ENCODE assay signal across 32 cellular contexts in the genomic region with DNA sequence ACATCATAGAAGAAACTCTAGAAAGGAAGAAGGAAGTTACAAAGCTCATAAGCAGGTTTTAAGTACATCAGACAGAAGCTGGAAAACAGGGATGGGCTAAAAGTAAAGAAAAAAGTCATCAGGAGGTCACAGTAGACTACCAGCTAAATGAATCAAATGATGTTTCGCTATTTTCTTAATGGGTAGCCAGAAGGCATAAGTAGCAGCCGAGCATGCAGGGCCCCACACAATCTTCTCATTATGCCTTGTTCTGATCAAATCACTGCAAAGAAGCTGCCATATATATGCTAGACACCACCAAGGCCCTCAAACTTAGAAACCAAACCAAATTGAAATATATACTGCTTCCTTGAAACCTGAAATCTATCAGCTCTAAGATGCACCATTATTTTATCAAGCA.
"Had no signal": no experiment of that assay in that cellular context is flagged by ENCODE, and none has a peak within 500 bp of the region (broad histone marks: within the 10 kb centered on the region; RNA-seq: fewer than 3 reads in every experiment).

No MANE protein-coding gene starts in this region.

- H3K27ac ChIP-seq: adrenal gland, body of pancreas, brain microvascular endothelial cell, breast epithelium, VCaP had no signal

- H3K4me3 ChIP-seq: adrenal gland, body of pancreas, breast epithelium had no signal

- H3K9me3 ChIP-seq: adrenal gland, body of pancreas, breast epithelium had no signal

- H3K36me3 ChIP-seq: adrenal gland, brain microvascular endothelial cell, breast epithelium had no signal

- H3K4me1 ChIP-seq: adrenal gland, body of pancreas, breast epithelium had no signal

- DNase-seq: activated B cell treated with CpG ODN at 0.5 μM for 24 hours; activated CD4-positive, alpha-beta memory T cell treated with anti-CD3 and anti-CD28 coated beads for 36 hours; activated CD4-positive, alpha-beta T cell treated with anti-CD3 and anti-CD28 coated beads for 4 hours; activated CD4-positive, alpha-beta T cell treated with anti-CD3 and anti-CD28 coated beads, Interleukin-2, amount 10 ng/mL, durations not matched to agents 24 days and 14 days; activated CD4-positive, alpha-beta T cell treated with anti-CD3 and anti-CD28 coated beads, Interleukin-2, amount 50 U/mL, for 1 hour; activated CD4-positive, alpha-beta T cell treated with anti-CD3 and anti-CD28 coated beads, Interleukin-2, amount 50 U/mL, for 4 hours; activated CD4-positive, CD25-positive, alpha-beta regulatory T cell treated with anti-CD3 and anti-CD28 coated beads, Interleukin-2, amount 50 U/mL, for 72 hours; activated CD8-positive, alpha-beta memory T cell treated with anti-CD3 and anti-CD28 coated beads, Interleukin-2, amount 50 U/mL, for 4 hours; activated CD8-positive, alpha-beta T cell treated with anti-CD3 and anti-CD28 coated beads for 36 hours; activated effector memory CD4-positive, alpha-beta T cell treated with anti-CD3 and anti-CD28 coated beads, Interleukin-2, amount 50 U/mL, for 16 hours; activated gamma-delta T cell treated with Interleukin-2 at 50 U/mL for 16 hours; activated naive CD4-positive, alpha-beta T cell; activated naive CD4-positive, alpha-beta T cell treated with anti-CD3 and anti-CD28 coated beads for 36 hours; activated naive CD4-positive, alpha-beta T cell treated with anti-CD3 and anti-CD28 coated beads, Interleukin-2, amount 50 U/mL, for 16 hours; activated naive CD8-positive, alpha-beta T cell treated with anti-CD3 and anti-CD28 coated beads for 36 hours; activated T-cell treated with anti-CD3 and anti-CD28 coated beads for 4 hours; activated T-cell treated with anti-CD3 and anti-CD28 coated beads, Interleukin-2, amount 50 U/mL, for 1 hour; activated T-cell treated with anti-CD3 and anti-CD28 coated beads, Interleukin-2, amount 50 U/mL, for 4 hours; activated T-cell treated with anti-CD3 and anti-CD28 coated beads, Interleukin-2, amount 50 U/mL, for 72 hours; adrenal gland; amniotic stem cell; aorta; body of pancreas; brain microvascular endothelial cell; central memory CD4-positive, alpha-beta T cell; T-helper 1 cell; T-helper 2 cell; T-helper 9 cell had no signal

- H3K27me3 ChIP-seq: adrenal gland, body of pancreas, brain microvascular endothelial cell, breast epithelium had no signal

- ATAC-seq: activated CD8-positive, alpha-beta T cell treated with anti-CD3 and anti-CD28 coated beads for 36 hours; activated naive CD4-positive, alpha-beta T cell treated with anti-CD3 and anti-CD28 coated beads, Interleukin-2, amount 50 U/mL, for 72 hours; activated T-cell treated with anti-CD3 and anti-CD28 coated beads, Interleukin-2, amount 50 U/mL, for 4 hours; activated T-cell treated with anti-CD3 and anti-CD28 coated beads, Interleukin-2, amount 50 U/mL, for 72 hours; activated T-helper 17 cell treated with anti-CD3 and anti-CD28 coated beads, Interleukin-2, amount 50 U/mL, for 72 hours; body of pancreas had no signal
